32 cellular contexts compared by ENCODE assay signal in genomic region chr1:231750296-231750695, GRCh38.
"Had no signal": no experiment of that assay in that cellular context is flagged by ENCODE, and none has a peak within 500 bp of the region (broad histone marks: within the 10 kb centered on the region; RNA-seq: fewer than 3 reads in every experiment).

No MANE protein-coding gene starts in this region.

- H3K27me3 ChIP-seq: esophagus muscularis mucosa, foreskin keratinocyte, heart right ventricle, sigmoid colon, thyroid gland, upper lobe of left lung, vagina had no signal

- H3K36me3 ChIP-seq: thyroid gland had no signal

- H3K4me3 Mint-ChIP-seq: activated T-cell treated with anti-CD3 and anti-CD28 coated beads, Interleukin-2, amount 50 U/mL, for 72 hours; central memory CD8-positive, alpha-beta T cell; dendritic cell treated with granulocyte-macrophage colony-stimulating factor and Interleukin-4, amounts not matched to agents 40 ng/mL and 50 ng/mL, for 4 days; mesothelial cell of epicardium; naive thymus-derived CD8-positive, alpha-beta T cell; neural crest cell; stimulated activated memory B cell treated with anti-CD40 and anti-IgM and Interleukin-4, amounts not matched to agents 10 μg/mL and 1 μg/mL and 100 μg/mL, for 72 hours; stimulated activated naive CD8-positive, alpha-beta T cell treated with anti-CD3 and anti-CD28 coated beads, Interleukin-15, amount 100 ng/mL, for 72 hours; WTC11 had no signal

- H3K4me3 ChIP-seq: esophagus muscularis mucosa, heart right ventricle, psoas muscle, sigmoid colon, smooth muscle cell, thyroid gland, upper lobe of left lung, vagina had no signal

- H3K9me3 ChIP-seq: thyroid gland had no signal

- H3K27me3 Mint-ChIP-seq: central memory CD8-positive, alpha-beta T cell; dendritic cell treated with granulocyte-macrophage colony-stimulating factor and Interleukin-4, amounts not matched to agents 40 ng/mL and 50 ng/mL, for 4 days; naive thymus-derived CD8-positive, alpha-beta T cell; stimulated activated memory B cell treated with anti-CD40 and anti-IgM and Interleukin-4, amounts not matched to agents 10 μg/mL and 1 μg/mL and 100 μg/mL, for 72 hours; stimulated activated naive CD8-positive, alpha-beta T cell treated with anti-CD3 and anti-CD28 coated beads, Interleukin-15, amount 100 ng/mL, for 72 hours had no signal

- H3K27ac ChIP-seq: esophagus muscularis mucosa, foreskin keratinocyte, heart right ventricle, parathyroid adenoma, psoas muscle, sigmoid colon, thyroid gland, upper lobe of left lung, vagina had no signal

- DNase-seq: activated CD4-positive, alpha-beta T cell treated with anti-CD3 and anti-CD28 coated beads for 1 hour; activated CD4-positive, alpha-beta T cell treated with anti-CD3 and anti-CD28 coated beads, Interleukin-2, amount 50 U/mL, for 4 hours; activated naive CD4-positive, alpha-beta T cell; activated T-cell treated with anti-CD3 and anti-CD28 coated beads for 4 hours; activated T-cell treated with anti-CD3 and anti-CD28 coated beads, Interleukin-2, amount 50 U/mL, for 72 hours; anterior cingulate cortex; effector CD4-positive, alpha-beta T cell; foreskin keratinocyte; heart right ventricle; naive thymus-derived CD8-positive, alpha-beta T cell; occipital lobe; psoas muscle; sigmoid colon; stimulated activated CD4-positive, alpha-beta T cell treated with anti-CD3 and anti-CD28 coated beads, Interleukin-1b, Interleukin-23, amount 100 ng/mL, for 48 hours; stimulated activated CD4-positive, alpha-beta T cell treated with anti-CD3 and anti-CD28 coated beads, Interleukin-4, amount 100 ng/mL, for 4 hours; stimulated activated CD8-positive, alpha-beta memory T cell treated with anti-CD3 and anti-CD28 coated beads, Interleukin-4, amount 100 ng/mL, for 48 hours; stimulated activated naive CD8-positive, alpha-beta T cell treated with anti-CD3 and anti-CD28 coated beads, Interleukin-15, amount 100 ng/mL, for 72 hours; substantia nigra; T1000; thyroid gland; upper lobe of left lung had no signal

- H3K9me3 Mint-ChIP-seq: central memory CD8-positive, alpha-beta T cell had no signal

- H3K4me1 Mint-ChIP-seq: central memory CD8-positive, alpha-beta T cell; neural crest cell; stimulated activated memory B cell treated with anti-CD40 and anti-IgM and Interleukin-4, amounts not matched to agents 10 μg/mL and 1 μg/mL and 100 μg/mL, for 72 hours; stimulated activated naive CD8-positive, alpha-beta T cell treated with anti-CD3 and anti-CD28 coated beads, Interleukin-15, amount 100 ng/mL, for 72 hours; WTC11 had no signal

- H3K27ac Mint-ChIP-seq: activated naive CD4-positive, alpha-beta T cell treated with anti-CD3 and anti-CD28 coated beads, Interleukin-2, amount 50 U/mL, for 72 hours; activated T-cell treated with anti-CD3 and anti-CD28 coated beads, Interleukin-2, amount 50 U/mL, for 72 hours; dendritic cell treated with granulocyte-macrophage colony-stimulating factor and Interleukin-4, amounts not matched to agents 40 ng/mL and 50 ng/mL, for 4 days; mesothelial cell of epicardium; stimulated activated memory B cell treated with anti-CD40 and anti-IgM and Interleukin-4, amounts not matched to agents 10 μg/mL and 1 μg/mL and 100 μg/mL, for 72 hours; stimulated activated naive CD8-positive, alpha-beta T cell treated with anti-CD3 and anti-CD28 coated beads, Interleukin-15, amount 100 ng/mL, for 72 hours; WTC11 had no signal
